17 cellular contexts compared by ENCODE assay signal in the genomic region with DNA sequence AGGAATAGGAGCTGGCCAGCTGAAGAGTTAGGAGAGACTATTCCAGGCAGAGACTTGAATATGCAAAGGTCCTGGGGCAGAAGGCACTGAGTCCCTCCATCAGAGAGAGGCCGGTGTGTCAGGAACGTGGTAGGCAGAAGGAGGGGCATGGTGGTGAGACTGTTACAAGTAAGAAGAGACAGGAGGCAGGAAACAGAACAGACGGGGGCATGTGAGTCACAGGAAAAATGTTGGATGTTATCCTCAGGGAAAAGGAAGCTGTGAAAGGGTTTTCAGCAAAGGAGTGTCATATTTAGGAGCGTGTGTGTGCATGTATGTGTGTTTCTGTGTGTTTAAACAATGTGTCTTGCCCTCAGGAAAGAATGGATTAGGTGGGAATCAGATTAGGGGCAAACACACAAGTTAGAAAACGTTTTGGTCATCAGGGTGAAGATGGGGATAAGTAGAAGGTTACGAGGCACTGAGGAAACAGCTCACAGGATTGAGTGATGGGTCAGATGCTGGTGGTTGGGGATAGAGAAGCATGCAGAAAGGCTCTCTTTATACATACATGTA. TPM values are rescaled to one million over a fixed set of nuclear protein-coding genes. Genes with fewer than 3 reads are reported as not detected.
DNase-seq lines count a peak whose midpoint lies in the region; ATAC-seq and TF ChIP-seq lines count a peak whose summit lies in the region.
"Had no signal": no experiment of that assay in that cellular context is flagged by ENCODE, and none has a peak within 500 bp of the region (broad histone marks: within the 10 kb centered on the region; RNA-seq: fewer than 3 reads in every experiment).

No MANE protein-coding gene starts in this region.

- H3K4me3 Mint-ChIP-seq in HFFc6, result no peak overlapping the region
- H3K4me3 Mint-ChIP-seq: H9; stimulated activated naive CD8-positive, alpha-beta T cell treated with anti-CD3 and anti-CD28 coated beads, Interleukin-15, amount 100 ng/mL, for 72 hours; WTC11 had no signal

- in situ Hi-C loops in GM13977 (cut with MboI; ENCODE audit: low pct_unique_long_range_greater_than_20kb, low sequenced_read_pairs, unreplicated experiment), result no loop called here

- H3K4me1 Mint-ChIP-seq in HFFc6 (ENCODE audit: low read depth), result peaks cover 14% of the 10 kb centered on the region
- H3K4me1 Mint-ChIP-seq: H9; stimulated activated naive CD8-positive, alpha-beta T cell treated with anti-CD3 and anti-CD28 coated beads, Interleukin-15, amount 100 ng/mL, for 72 hours; WTC11 had no signal

- no peaks in the 10 kb centered on the region for H3K9me2 ChIP-seq in OCI-LY7 (ENCODE audit: insufficient read depth, low read length)

- BruUV-seq in OCI-LY7 (replicated peaks; lab: Mats Ljungman, UMichigan), result no TSS peak

- H3K4me2 ChIP-seq in OCI-LY7 (ENCODE audit: low read length), result no peak overlapping the region
- H3K4me2 ChIP-seq: BLaER1 treated with 17β-estradiol and CSF1 and Interleukin-3, amounts not matched to agents 10 nM and 100 nM; smooth muscle cell had no signal

- H3K4me3 ChIP-seq in fibroblast of pulmonary artery (replicated peaks; ENCODE audit: low read depth, low read length) (no peak overlapping the region), OCI-LY7 (ENCODE audit: low read depth, low read length, poor library complexity, severe bottlenecking) (no peak overlapping the region)
- H3K4me3 ChIP-seq: BLaER1 treated with 17β-estradiol and CSF1 and Interleukin-3, amounts not matched to agents 10 nM and 100 nM; gastrocnemius medialis; smooth muscle cell had no signal

- TF ChIP-seq CTCF in HFFc6 (IDR thresholded peaks at IDR 0.05), result no peak
- TF ChIP-seq CTCF in fibroblast of pulmonary artery (IDR thresholded peaks at IDR 0.05; ENCODE audit: low read length, missing control alignments), result no peak
- TF ChIP-seq CTCF in OCI-LY7 (conservative IDR thresholded peaks at IDR 0.05; ENCODE audit: low read length), result no peak
- TF ChIP-seq CTCF in GM13977 (IDR thresholded peaks at IDR 0.05; ENCODE audit: extremely low read depth, insufficient read depth, missing control alignments), result no peak

- H3K27ac ChIP-seq in substantia nigra (ENCODE audit: low read depth, low read length, poor library complexity, severe bottlenecking) (no peak overlapping the region), OCI-LY7 (ENCODE audit: low read depth, low read length, poor library complexity, severe bottlenecking) (no peak overlapping the region)
- H3K27ac ChIP-seq: BLaER1 treated with 17β-estradiol and CSF1 and Interleukin-3, amounts not matched to agents 10 nM and 100 nM; gastrocnemius medialis; parathyroid adenoma had no signal

- peak overlapping the region; percentile 1; the same call in 1 of the 2 replicates for H3K27ac Mint-ChIP-seq in HFFc6
- H3K27ac Mint-ChIP-seq: stimulated activated naive CD8-positive, alpha-beta T cell treated with anti-CD3 and anti-CD28 coated beads, Interleukin-15, amount 100 ng/mL, for 72 hours; WTC11 had no signal

- peaks cover 16% of the 10 kb centered on the region for H3K36me3 Mint-ChIP-seq in HFFc6 (ENCODE audit: low read depth)

- no peaks in the 10 kb centered on the region for H3K9me3 Mint-ChIP-seq in HFFc6
- H3K9me3 Mint-ChIP-seq: stimulated activated naive CD8-positive, alpha-beta T cell treated with anti-CD3 and anti-CD28 coated beads, Interleukin-15, amount 100 ng/mL, for 72 hours had no signal

- POLR2A ChIA-PET in OCI-LY7 (lab: Charles Lee), result no interaction called here

- ATAC-seq in SK-N-SH treated with all-trans-retinoic acid at 6 μM for 48 hours, result peak; percentile 65
- ATAC-seq: gastrocnemius medialis; stimulated activated naive CD8-positive, alpha-beta T cell treated with anti-CD3 and anti-CD28 coated beads, Interleukin-15, amount 100 ng/mL, for 72 hours; WTC11 had no signal

- H3K4me1 ChIP-seq in OCI-LY7 (ENCODE audit: insufficient read depth, low read length, poor library complexity, severe bottlenecking), result no peaks in the 10 kb centered on the region
- H3K4me1 ChIP-seq: BLaER1 treated with 17β-estradiol and CSF1 and Interleukin-3, amounts not matched to agents 10 nM and 100 nM; gastrocnemius medialis had no signal

- intact Hi-C loops in OCI-LY7 (cut with micrococcal nuclease; ENCODE audit: unreplicated experiment), result no loop called here

- H2AFZ ChIP-seq in OCI-LY7 (ENCODE audit: low read length), result no peak overlapping the region
- H2AFZ ChIP-seq: parathyroid adenoma had no signal

- H3K79me2 ChIP-seq in OCI-LY7 (ENCODE audit: insufficient read depth, low read depth, low read length), result no peaks in the 10 kb centered on the region
- H3K79me2 ChIP-seq: parathyroid adenoma had no signal

- no peaks in the 10 kb centered on the region for H3K36me3 ChIP-seq in OCI-LY7 (ENCODE audit: insufficient read depth, low read length)
- H3K36me3 ChIP-seq: gastrocnemius medialis had no signal

- DNase-seq in HFFc6 (peak; percentile 22), fibroblast of pulmonary artery (ENCODE audit: low read depth) (peak; percentile 55), pulmonary artery endothelial cell (ENCODE audit: low read depth, low spot score) (peak; percentile 57), substantia nigra (lab: John Stamatoyannopoulos, UW) (no peak), OCI-LY7 (ENCODE audit: low spot score) (no peak), GM13977 (ENCODE audit: low spot score) (no peak)
- DNase-seq: activated gamma-delta T cell treated with Interleukin-2 at 50 U/mL for 16 hours; DMS153; gastrocnemius medialis; H9; kidney; stimulated activated naive CD8-positive, alpha-beta T cell treated with anti-CD3 and anti-CD28 coated beads, Interleukin-15, amount 100 ng/mL, for 72 hours had no signal

- CTCF ChIA-PET in OCI-LY7 (lab: Charles Lee; ENCODE audit: unreplicated experiment), result no interaction called here

- H3K27me3 Mint-ChIP-seq in HFFc6 (ENCODE audit: insufficient read depth), result no peaks in the 10 kb centered on the region
- H3K27me3 Mint-ChIP-seq: stimulated activated naive CD8-positive, alpha-beta T cell treated with anti-CD3 and anti-CD28 coated beads, Interleukin-15, amount 100 ng/mL, for 72 hours had no signal

- 0 out of 2 replicates have a peak, but pooled peaks cover 4% of the 10 kb centered on the region for H3K9me3 ChIP-seq in OCI-LY7 (ENCODE audit: low read length)
- H3K9me3 ChIP-seq: gastrocnemius medialis had no signal

- H4K20me1 ChIP-seq in OCI-LY7 (ENCODE audit: insufficient read depth, low read length), result no peaks in the 10 kb centered on the region
- H4K20me1 ChIP-seq: BLaER1 treated with 17β-estradiol and CSF1 and Interleukin-3, amounts not matched to agents 10 nM and 100 nM had no signal

TF ChIP-seq in SK-N-SH treated with all-trans-retinoic acid at 6 μM for 48 hours, 23 proteins besides CTCF, POLR2A, EP300 and RAD21 (continues in another document):
- TF ChIP-seq GLIS3 (CRISPR knock-in tag; IDR thresholded peaks at IDR 0.05) (no peak), ESRRG (CRISPR knock-in tag; IDR thresholded peaks at IDR 0.05) (no peak), ZNF565 (CRISPR knock-in tag; conservative IDR thresholded peaks at IDR 0.05; ENCODE audit: low read depth) (no peak), ARNTL (CRISPR knock-in tag; IDR thresholded peaks at IDR 0.05; ENCODE audit: borderline replicate concordance, low read depth) (no peak), RARB (CRISPR knock-in tag; IDR thresholded peaks at IDR 0.05) (no peak), ZNF8 (CRISPR knock-in tag; IDR thresholded peaks at IDR 0.05) (no peak), ZFP3 (CRISPR knock-in tag; IDR thresholded peaks at IDR 0.05) (no peak), TOX (CRISPR knock-in tag; IDR thresholded peaks at IDR 0.05; ENCODE audit: borderline replicate concordance) (no peak)
- TF ChIP-seq, protein P1, sequence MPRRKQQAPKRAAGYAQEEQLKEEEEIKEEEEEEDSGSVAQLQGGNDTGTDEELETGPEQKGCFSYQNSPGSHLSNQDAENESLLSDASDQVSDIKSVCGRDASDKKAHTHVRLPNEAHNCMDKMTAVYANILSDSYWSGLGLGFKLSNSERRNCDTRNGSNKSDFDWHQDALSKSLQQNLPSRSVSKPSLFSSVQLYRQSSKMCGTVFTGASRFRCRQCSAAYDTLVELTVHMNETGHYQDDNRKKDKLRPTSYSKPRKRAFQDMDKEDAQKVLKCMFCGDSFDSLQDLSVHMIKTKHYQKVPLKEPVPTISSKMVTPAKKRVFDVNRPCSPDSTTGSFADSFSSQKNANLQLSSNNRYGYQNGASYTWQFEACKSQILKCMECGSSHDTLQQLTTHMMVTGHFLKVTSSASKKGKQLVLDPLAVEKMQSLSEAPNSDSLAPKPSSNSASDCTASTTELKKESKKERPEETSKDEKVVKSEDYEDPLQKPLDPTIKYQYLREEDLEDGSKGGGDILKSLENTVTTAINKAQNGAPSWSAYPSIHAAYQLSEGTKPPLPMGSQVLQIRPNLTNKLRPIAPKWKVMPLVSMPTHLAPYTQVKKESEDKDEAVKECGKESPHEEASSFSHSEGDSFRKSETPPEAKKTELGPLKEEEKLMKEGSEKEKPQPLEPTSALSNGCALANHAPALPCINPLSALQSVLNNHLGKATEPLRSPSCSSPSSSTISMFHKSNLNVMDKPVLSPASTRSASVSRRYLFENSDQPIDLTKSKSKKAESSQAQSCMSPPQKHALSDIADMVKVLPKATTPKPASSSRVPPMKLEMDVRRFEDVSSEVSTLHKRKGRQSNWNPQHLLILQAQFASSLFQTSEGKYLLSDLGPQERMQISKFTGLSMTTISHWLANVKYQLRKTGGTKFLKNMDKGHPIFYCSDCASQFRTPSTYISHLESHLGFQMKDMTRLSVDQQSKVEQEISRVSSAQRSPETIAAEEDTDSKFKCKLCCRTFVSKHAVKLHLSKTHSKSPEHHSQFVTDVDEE (CRISPR knock-in tag; IDR thresholded peaks at IDR 0.05), result no peak
- TF ChIP-seq, protein P2, sequence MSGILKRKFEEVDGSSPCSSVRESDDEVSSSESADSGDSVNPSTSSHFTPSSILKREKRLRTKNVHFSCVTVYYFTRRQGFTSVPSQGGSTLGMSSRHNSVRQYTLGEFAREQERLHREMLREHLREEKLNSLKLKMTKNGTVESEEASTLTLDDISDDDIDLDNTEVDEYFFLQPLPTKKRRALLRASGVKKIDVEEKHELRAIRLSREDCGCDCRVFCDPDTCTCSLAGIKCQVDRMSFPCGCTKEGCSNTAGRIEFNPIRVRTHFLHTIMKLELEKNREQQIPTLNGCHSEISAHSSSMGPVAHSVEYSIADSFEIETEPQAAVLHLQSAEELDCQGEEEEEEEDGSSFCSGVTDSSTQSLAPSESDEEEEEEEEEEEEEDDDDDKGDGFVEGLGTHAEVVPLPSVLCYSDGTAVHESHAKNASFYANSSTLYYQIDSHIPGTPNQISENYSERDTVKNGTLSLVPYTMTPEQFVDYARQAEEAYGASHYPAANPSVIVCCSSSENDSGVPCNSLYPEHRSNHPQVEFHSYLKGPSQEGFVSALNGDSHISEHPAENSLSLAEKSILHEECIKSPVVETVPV (CRISPR knock-in tag; IDR thresholded peaks at IDR 0.05), result no peak

RNA-seq across cellular contexts. Expression of a gene that starts 1.1 kb away (rescaled TPM):
- not detected for total RNA-seq in HFFc6 (2021; fragmentation: NEBNext Ultra II Directional; extraction: Animal tissue kit (Norgen Biotek cat#: 25700))
- total RNA-seq in pulmonary artery endothelial cell (0.21 and 0.46 TPM in 2 replicates), OCI-LY7 (2022) (not detected in 2 replicates)
- total RNA-seq in OCI-LY7 (2014; rRNA removed; shearing (Covaris generic)), result not detected in 2 replicates
- total RNA-seq: gastrocnemius medialis, H9, smooth muscle cell, WTC11 had no signal

RNA-seq across cellular contexts. Expression of a gene that starts 41.0 kb away (rescaled TPM):
- 1 to 10 TPM; 5.0 to 6.8 (median 5.8) TPM for total RNA-seq in HFFc6 (2021; fragmentation: NEBNext Ultra II Directional; extraction: Animal tissue kit (Norgen Biotek cat#: 25700))
- total RNA-seq in pulmonary artery endothelial cell, result 5.1 and 7.3 TPM in 2 replicates
- total RNA-seq in OCI-LY7 (2014; rRNA removed; shearing (Covaris generic)), result 9.9 and 19.2 TPM in 2 replicates
- 14.4 and 16.2 TPM in 2 replicates for total RNA-seq in OCI-LY7 (2022)

Comparison
In these comparisons a context has a peak if more than half of its experiments do, and no peak if none do; other contexts are left out.
1. DNase-seq: peak in HFFc6 (single experiment), fibroblast of pulmonary artery (single experiment) and pulmonary artery endothelial cell (single experiment); none in substantia nigra (0 of 49), OCI-LY7 (single experiment) and GM13977 (single experiment).